ENCODE assay signal across 2 cellular contexts in the genomic region with DNA sequence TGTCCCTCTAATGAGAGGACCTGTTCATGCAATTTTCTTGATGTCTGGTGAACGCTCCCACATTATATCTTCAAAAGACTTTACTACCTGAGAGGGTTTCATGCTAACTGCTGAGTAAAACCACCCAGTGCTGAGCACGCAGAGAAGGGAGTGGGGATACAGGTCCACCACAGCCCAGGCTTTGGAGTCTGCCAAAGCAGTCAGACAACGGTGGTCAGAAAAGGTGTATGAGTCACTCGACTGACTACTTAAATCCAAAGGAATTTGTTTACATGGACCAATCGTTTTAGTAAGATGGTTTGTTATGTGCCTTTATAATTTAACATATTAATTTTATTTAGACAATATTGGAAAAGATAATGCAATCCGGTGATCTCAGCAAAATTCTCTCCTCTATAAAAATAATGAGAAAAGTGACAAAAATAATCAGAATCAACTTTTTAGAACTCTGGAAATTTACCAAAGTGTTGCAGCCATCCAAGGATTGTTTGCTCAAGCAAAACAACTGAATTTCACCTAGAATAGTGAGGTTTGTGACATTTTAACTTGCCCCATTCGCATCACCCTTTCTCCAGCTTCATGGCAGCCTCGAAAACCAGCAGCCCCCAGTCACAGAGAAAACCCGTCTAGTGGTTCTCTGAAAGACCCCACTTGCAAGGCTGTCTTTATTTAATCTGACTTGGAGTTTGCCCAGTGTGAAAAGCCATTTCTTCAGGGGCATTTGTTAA. TPM values are rescaled to one million over a fixed set of nuclear protein-coding genes. Genes with fewer than 3 reads are reported as not detected.
"Had no signal": no experiment of that assay in that cellular context is flagged by ENCODE, and none has a peak within 500 bp of the region (broad histone marks: within the 10 kb centered on the region; RNA-seq: fewer than 3 reads in every experiment).

No MANE protein-coding gene starts in this region.

RNA-seq across cellular contexts. Expression of a gene that starts 52.1 kb away (rescaled TPM):
- total RNA-seq: ascending aorta, prostate gland had no signal
